Comparison of ENCODE assay signal across 23 cellular contexts in genomic region chr2:28185881-28186280, GRCh38.
DNase-seq lines count a peak whose midpoint lies in the region; ATAC-seq, FAIRE-seq and TF ChIP-seq lines count a peak whose summit lies in the region.
"Had no signal": no experiment of that assay in that cellular context is flagged by ENCODE, and none has a peak within 500 bp of the region (broad histone marks: within the 10 kb centered on the region; RNA-seq: fewer than 3 reads in every experiment).

No MANE protein-coding gene starts in this region.

- TF ChIP-seq CTCF in A549 (IDR thresholded peaks at IDR 0.05) (no peak), cardiac fibroblast (IDR thresholded peaks at IDR 0.05; ENCODE audit: low read depth, low read length) (no peak)

- CTCF ChIA-PET in A549 (lab: Yijun Ruan, JAX) = no interaction called here

- TF ChIP-seq POLR2A in A549 (IDR thresholded peaks at IDR 0.05; ENCODE audit: low read length) = no peak

- H3K9me3 ChIP-seq in A549 = no peaks in the 10 kb centered on the region
- H3K9me3 ChIP-seq: esophagus squamous epithelium, upper lobe of left lung had no signal

- 0 out of 6 replicates have a peak, but pooled peaks of 1 of the 2 experiments have one; percentile 29 for ATAC-seq in A549
- ATAC-seq: left ventricle myocardium superior; stimulated activated memory B cell treated with anti-CD40 and anti-IgM and Interleukin-4, amounts not matched to agents 10 μg/mL and 1 μg/mL and 100 μg/mL, for 72 hours; T-helper 17 cell had no signal

- no peak for DNase-seq in A549 (ENCODE audit: low read depth in 1 of 2, low spot score in 1 of 2)
- peak; percentile 23 for DNase-seq in HT1080 (ENCODE audit: low read depth)
- peak; percentile 33 to 76 for DNase-seq in cardiac fibroblast (ENCODE audit: low read depth in 2 of 2)
- peak; percentile 91 for DNase-seq in iris pigment epithelial cell (ENCODE audit: low read depth)
- no peak for DNase-seq in DMS79 treated with DMSO at 0.1 percent for 48 hours (lab: John Stamatoyannopoulos, UW)
- DNase-seq in NCI-H345 treated with DMSO at 0.1 percent for 48 hours (lab: John Stamatoyannopoulos, UW; ENCODE audit: unreplicated experiment) = no peak
- DNase-seq in GDM1 (lab: John Stamatoyannopoulos, UW) = no peak
- DNase-seq in AG20443 (ENCODE audit: low spot score) = no peak
- DNase-seq: activated B cell treated with CpG ODN at 0.5 μM for 24 hours, COR-L47, dorsolateral prefrontal cortex, esophagus squamous epithelium, left ventricle myocardium superior, MG63, NCI-H187, NCI-H524, SIG-M5, T-helper 17 cell, upper lobe of left lung had no signal

- H3K4me2 ChIP-seq in A549 = 0 out of 3 replicates have a peak overlapping the region, but pooled peaks have one; percentile 6

- TF ChIP-seq RAD21 in A549 (conservative IDR thresholded peaks at IDR 0.05 in 1 of 2, IDR thresholded peaks at IDR 0.05 in 1 of 2) = no peak

- peak overlapping the region in 1 of 2 experiments; percentile 65; a peak in 3 of 6 replicates for H3K27ac ChIP-seq in A549
- H3K27ac ChIP-seq: upper lobe of left lung had no signal

- WGBS in A549 (ENCODE audit: missing lambda C conversion rate) = 66% methylated on average over 2 of the region's 2 CpGs

- TF ChIP-seq EP300 in A549 (IDR thresholded peaks at IDR 0.05) = no peak

- peak; percentile 28 for FAIRE-seq in A549 (lab: Jason Lieb, UNC)
- FAIRE-seq: A204.1, G401.6, H1 had no signal

- H3K4me3 ChIP-seq in A549 (no peak overlapping the region), cardiac fibroblast (replicated peaks in 1 of 2; ENCODE audit: low read depth in 2 of 2, low read length in 2 of 2) (no peak overlapping the region)
- H3K4me3 ChIP-seq: dorsolateral prefrontal cortex, esophagus squamous epithelium, MG63, upper lobe of left lung had no signal

- H3K4me1 ChIP-seq in A549 = peaks cover 10% of the 10 kb centered on the region
- H3K4me1 ChIP-seq: upper lobe of left lung had no signal

- POLR2A ChIA-PET in A549 (lab: Yijun Ruan, JAX) = no interaction called here

TF ChIP-seq in A549, 52 proteins besides CTCF, POLR2A, EP300 and RAD21:
- TF ChIP-seq FOSL2 (IDR thresholded peaks at IDR 0.05) (no peak), FOSL2 (CRISPR knock-in tag; IDR thresholded peaks at IDR 0.05) (peak; percentile 46), ZFP36 (IDR thresholded peaks at IDR 0.05; ENCODE audit: borderline replicate concordance, partially characterized antibody) (no peak)

Comparison
In these comparisons a context has a peak if more than half of its experiments do, and no peak if none do; other contexts are left out.
1. DNase-seq: peak in HT1080 (single experiment), cardiac fibroblast (2 of 2) and iris pigment epithelial cell (single experiment); none in A549 (0 of 2), DMS79 treated with DMSO at 0.1 percent for 48 hours (single experiment), NCI-H345 treated with DMSO at 0.1 percent for 48 hours (single experiment), GDM1 (single experiment) and AG20443 (single experiment).